ENCODE assay signal across 8 cellular contexts in the genomic region with DNA sequence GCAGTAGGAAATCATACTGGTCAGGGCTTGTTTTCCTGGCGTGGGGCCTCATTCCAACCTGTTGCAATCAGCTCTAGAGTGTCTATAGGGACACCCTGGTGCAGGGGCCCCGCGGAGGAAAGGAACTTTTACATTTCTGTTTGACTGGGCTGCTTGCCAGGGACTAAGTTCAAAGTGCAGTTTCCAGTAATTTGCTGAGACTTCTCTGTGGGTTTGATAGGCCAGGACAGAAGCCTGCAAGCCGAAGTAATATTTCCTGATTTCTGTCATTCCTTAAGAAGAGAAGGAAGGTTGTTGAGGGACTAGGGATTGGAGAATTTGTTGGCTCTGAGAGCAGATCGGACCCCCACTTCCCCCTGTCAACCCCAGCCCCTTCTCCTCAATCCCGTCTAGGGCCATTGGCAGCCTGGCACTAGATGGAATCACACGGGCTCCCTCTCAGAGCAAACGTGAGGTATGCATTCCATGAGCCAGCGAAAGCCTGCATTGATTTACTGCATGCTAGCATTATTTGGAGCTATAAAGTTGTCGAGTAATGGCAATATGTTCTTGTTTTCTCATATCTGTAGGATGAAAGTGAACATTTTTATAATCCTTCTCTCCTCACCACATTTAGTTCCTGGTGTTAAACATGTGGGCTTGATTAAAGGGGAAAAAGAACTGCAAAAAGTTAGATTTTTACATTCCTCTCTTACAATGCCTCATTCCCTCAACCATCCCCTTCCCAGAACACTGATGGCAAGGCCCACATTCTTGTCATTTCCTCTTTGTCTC.
DNase-seq lines count a peak whose midpoint lies in the region; ATAC-seq and TF ChIP-seq lines count a peak whose summit lies in the region.

No MANE protein-coding gene starts in this region.

- H3K27me3 ChIP-seq in IMR-90 (ENCODE audit: control insufficient read depth, insufficient read depth, low read length) (no peaks in the 10 kb centered on the region), ascending aorta (no peaks in the 10 kb centered on the region), skeletal muscle satellite cell (ENCODE audit: control insufficient read depth, insufficient read depth, low read length) (no peaks in the 10 kb centered on the region)
- H3K27me3 ChIP-seq in naive thymus-derived CD4-positive, alpha-beta T cell (ENCODE audit: control insufficient read depth in 2 of 2, insufficient read depth in 2 of 2, low read length in 2 of 2) = no peaks in the 10 kb centered on the region

- peak overlapping the region; percentile 95 for H3K18ac ChIP-seq in IMR-90 (ENCODE audit: low read depth, low read length)

- H3K4me3 ChIP-seq in IMR-90 (ENCODE audit: insufficient read depth, low read depth, low read length) (no peak overlapping the region), ascending aorta (peak overlapping the region in 1 of 2 donors; percentile 56), skeletal muscle satellite cell (ENCODE audit: low read length) (peak overlapping the region; percentile 20)
- no peak overlapping the region for H3K4me3 ChIP-seq in naive thymus-derived CD4-positive, alpha-beta T cell (ENCODE audit: low read length)

- peaks cover 3 to 8% (median 5%) of the 10 kb centered on the region in 5 donors for H3K27me3 Mint-ChIP-seq in naive thymus-derived CD4-positive, alpha-beta T cell

- H2BK20ac ChIP-seq in IMR-90 (ENCODE audit: low read depth, low read length) = peak overlapping the region; percentile 50

- CTCF ChIA-PET in IMR-90 (lab: Yijun Ruan, JAX) = interaction anchor here (0.8 to 1.3 kb wide), 3 partner anchors 9 to 34 kb away, joined by 3 read pairs; no protein-coding TSS in a partner anchor
- CTCF ChIA-PET in naive thymus-derived CD4-positive, alpha-beta T cell (lab: Charles Lee) = no interaction called here

- H3K9me3 Mint-ChIP-seq in naive thymus-derived CD4-positive, alpha-beta T cell = peaks cover 0 to 2% (median 0%) of the 10 kb centered on the region in 11 donors

- H3K36me3 ChIP-seq in IMR-90 (ENCODE audit: control insufficient read depth, insufficient read depth, low read length) (no peaks in the 10 kb centered on the region), ascending aorta (no peaks in the 10 kb centered on the region), skeletal muscle satellite cell (ENCODE audit: insufficient read depth, low read length) (no peaks in the 10 kb centered on the region)
- H3K36me3 ChIP-seq in naive thymus-derived CD4-positive, alpha-beta T cell (ENCODE audit: control insufficient read depth in 2 of 3, insufficient read depth in 3 of 3, low read length in 3 of 3) = no peaks in the 10 kb centered on the region

- H3K9ac ChIP-seq in IMR-90 (ENCODE audit: low read depth, low read length) (no peak overlapping the region; the same call in 1 of the 2 replicates), skeletal muscle satellite cell (ENCODE audit: low read depth, low read length) (no peak overlapping the region)

- H3K79me1 ChIP-seq in IMR-90 (ENCODE audit: low read depth in 1 of 2, low read length in 2 of 2) = no peaks in the 10 kb centered on the region

- no peaks in the 10 kb centered on the region for H4K20me1 ChIP-seq in IMR-90 (ENCODE audit: insufficient read depth, low read length)

- intact Hi-C loops in IMR-90 (cut with micrococcal nuclease) (no loop called here), ascending aorta (cut with DNase I) (loop anchor here (2.0 to 10.0 kb wide), 6 partner anchors 95 to 709 kb away; a partner anchor contains a TSS)
- intact Hi-C loops in naive thymus-derived CD4-positive, alpha-beta T cell (cut with micrococcal nuclease) = no loop called here

- H3K14ac ChIP-seq in IMR-90 (replicated peaks; ENCODE audit: low read depth, low read length) = peak overlapping the region; percentile 46

- H3K27ac ChIP-seq in IMR-90 (ENCODE audit: insufficient read depth, low read length) = peak overlapping the region; percentile 65; the same call in 1 of the 2 replicates
- peak overlapping the region; percentile 83 to 87 for H3K27ac ChIP-seq in ascending aorta
- H3K27ac ChIP-seq in naive thymus-derived CD4-positive, alpha-beta T cell (ENCODE audit: low read depth, low read length) = no peak overlapping the region

- no TSS peak for BruUV-seq in IMR-90 (replicated peaks; lab: Mats Ljungman, UMichigan)

- TF ChIP-seq CTCF in IMR-90 (conservative IDR thresholded peaks at IDR 0.05; ENCODE audit: low read depth, low read length) (no peak), ascending aorta (IDR thresholded peaks at IDR 0.05) (no peak)

- 0 out of 3 replicates have a peak overlapping the region, but pooled peaks have one; percentile 55 for H2BK15ac ChIP-seq in IMR-90 (ENCODE audit: low read depth, low read length)

- dilution Hi-C loops in IMR-90 (cut with HindIII; ENCODE audit: low sequenced_read_pairs, unreplicated experiment) = no loop called here

- ATAC-seq in IMR-90 (ENCODE audit: low read depth) = peak; percentile 64
- ATAC-seq in naive thymus-derived CD4-positive, alpha-beta T cell = no peak
- ATAC-seq in HG03457 (IDR thresholded peaks at IDR 0.05; ENCODE audit: unreplicated experiment) = no peak

- H2BK5ac ChIP-seq in IMR-90 (ENCODE audit: low read depth, low read length, poor library complexity, severe bottlenecking) = no peak overlapping the region

- peak overlapping the region; percentile 34; the same call in 1 of the 2 replicates for H2BK120ac ChIP-seq in IMR-90 (ENCODE audit: low read depth, low read length)

- H2AK5ac ChIP-seq in IMR-90 (ENCODE audit: low read depth, low read length) = peak overlapping the region; percentile 55; the same call in 1 of the 2 replicates

- H3K4me2 ChIP-seq in IMR-90 (ENCODE audit: low read depth, low read length) (peak overlapping the region; percentile 8; the same call in 1 of the 2 replicates), skeletal muscle satellite cell (ENCODE audit: low read length) (peak overlapping the region; percentile 58)

- H4K8ac ChIP-seq in IMR-90 (ENCODE audit: low read depth in 2 of 2, low read length in 2 of 2) = peak overlapping the region; percentile 44 to 67; a peak in 3 of 4 replicates

- H3K9me1 ChIP-seq in IMR-90 (ENCODE audit: insufficient read depth, low read length) = peaks cover 10% of the 10 kb centered on the region

- no peak overlapping the region for H3K56ac ChIP-seq in IMR-90 (ENCODE audit: extremely low read depth, insufficient read depth, low read length)

- peak overlapping the region; percentile 51; the same call in 1 of the 2 replicates for H4K5ac ChIP-seq in IMR-90 (ENCODE audit: low read depth, low read length)

- peak overlapping the region; percentile 59 for H2AFZ ChIP-seq in IMR-90 (replicated peaks; ENCODE audit: low read length, poor library complexity)

- H3K36me3 Mint-ChIP-seq in naive thymus-derived CD4-positive, alpha-beta T cell = peaks cover 0 to 2% (median 0%) of the 10 kb centered on the region in 5 donors

- H3K4me1 Mint-ChIP-seq in naive thymus-derived CD4-positive, alpha-beta T cell = peaks cover 0 to 24% (median 0%) of the 10 kb centered on the region in 7 donors

- no peak overlapping the region for H3K27ac Mint-ChIP-seq in naive thymus-derived CD4-positive, alpha-beta T cell

- H3K23ac ChIP-seq in IMR-90 (ENCODE audit: low read depth, low read length) = no peak overlapping the region

- H3K4me1 ChIP-seq in IMR-90 (ENCODE audit: control insufficient read depth, insufficient read depth, low read length) = peaks cover 26% of the 10 kb centered on the region
- H3K4me1 ChIP-seq in ascending aorta = peaks cover 3 to 34% of the 10 kb centered on the region in 2 donors
- H3K4me1 ChIP-seq in skeletal muscle satellite cell (ENCODE audit: control insufficient read depth, insufficient read depth, low read length) = peaks cover 25% of the 10 kb centered on the region
- no peaks in the 10 kb centered on the region for H3K4me1 ChIP-seq in naive thymus-derived CD4-positive, alpha-beta T cell (ENCODE audit: control insufficient read depth in 2 of 2, insufficient read depth in 2 of 2, low read length in 2 of 2)

- no peak overlapping the region for H2AK9ac ChIP-seq in IMR-90 (replicated peaks; ENCODE audit: low read depth, low read length, poor library complexity)

- H4K91ac ChIP-seq in IMR-90 (ENCODE audit: insufficient read depth, low read depth, low read length) = no peak overlapping the region; the same call in 1 of the 2 replicates

- H3K9me3 ChIP-seq in IMR-90 (ENCODE audit: control insufficient read depth, insufficient read depth, low read length) (no peaks in the 10 kb centered on the region), ascending aorta (no peaks in the 10 kb centered on the region), skeletal muscle satellite cell (replicated peaks; ENCODE audit: low read length) (no peaks in the 10 kb centered on the region)
- no peaks in the 10 kb centered on the region for H3K9me3 ChIP-seq in naive thymus-derived CD4-positive, alpha-beta T cell (ENCODE audit: control insufficient read depth in 2 of 3, low read length in 3 of 3)

- in situ Hi-C loops in IMR-90 (cut with MboI; ENCODE audit: low sequenced_read_pairs) = no loop called here

- no peak for TF ChIP-seq POLR2A in IMR-90 (IDR thresholded peaks at IDR 0.05; ENCODE audit: low read depth, low read length)

- no peak overlapping the region for H3K4me3 Mint-ChIP-seq in naive thymus-derived CD4-positive, alpha-beta T cell

- peak overlapping the region; percentile 33 for H3K4ac ChIP-seq in IMR-90 (ENCODE audit: low read depth, low read length)

- no peak for TF ChIP-seq RAD21 in IMR-90 (IDR thresholded peaks at IDR 0.05; ENCODE audit: low read length)

- 56% methylated on average over 3 of the region's 10 CpGs; no CpG with 5 or more reads in 1 of the 2 experiments for WGBS in IMR-90 (ENCODE audit: extremely low coverage in 2 of 2, insufficient read length in 1 of 2), 2 experiments

- POLR2A ChIA-PET in IMR-90 (lab: Charles Lee; ENCODE audit: unreplicated experiment) = interaction anchor here (0.6 kb wide), 1 partner anchor 156 kb away, joined by 3 read pairs; no protein-coding TSS in a partner anchor
- POLR2A ChIA-PET in naive thymus-derived CD4-positive, alpha-beta T cell (lab: Charles Lee) = no interaction called here

- DNase-seq in IMR-90 (peak; percentile 74), ascending aorta (ENCODE audit: low spot score in 2 of 2) (peak; percentile 21 to 94), hippocampal formation (lab: John Stamatoyannopoulos, UW) (peak; percentile 41 to 56), A172 (ENCODE audit: low spot score) (no peak)
- DNase-seq in activated T-cell treated with anti-CD3 and anti-CD28 coated beads, Interleukin-2, amount 50 U/mL, for 1 hour = no peak
- DNase-seq in naive thymus-derived CD4-positive, alpha-beta T cell = no peak

TF ChIP-seq in IMR-90, 13 proteins besides CTCF, POLR2A, EP300 and RAD21 (continues in another document):
- TF ChIP-seq CHD1 (IDR thresholded peaks at IDR 0.05; ENCODE audit: low read depth, low read length) (no peak), SMC3 (IDR thresholded peaks at IDR 0.05; ENCODE audit: low read depth, low read length) (no peak), MAFK (IDR thresholded peaks at IDR 0.05; ENCODE audit: low read depth, low read length) (no peak), BHLHE40 (IDR thresholded peaks at IDR 0.05; ENCODE audit: low read depth, low read length) (no peak)

Comparison
In these comparisons a context has a peak if more than half of its experiments do, and no peak if none do; other contexts are left out.
1. DNase-seq: peak in IMR-90 (single experiment), ascending aorta (2 of 2) and hippocampal formation (2 of 2); none in activated T-cell treated with anti-CD3 and anti-CD28 coated beads, Interleukin-2, amount 50 U/mL, for 1 hour (single experiment), naive thymus-derived CD4-positive, alpha-beta T cell (0 of 9) and A172 (single experiment).